ENCODE assay signal across 8 cellular contexts in genomic region chr13:21061077-21061945, GRCh38. TPM values are rescaled to one million over a fixed set of nuclear protein-coding genes. Genes with fewer than 3 reads are reported as not detected.
DNase-seq lines count a peak whose midpoint lies in the region; ATAC-seq, FAIRE-seq and TF ChIP-seq lines count a peak whose summit lies in the region.

Gene LATS2 (minus strand): TSS chr13:21061586. CDS start chr13:21046026, 15,560 bp downstream.

- FAIRE-seq in GM19239 (lab: Jason Lieb, UNC), result peak; percentile 52

- no peak within 1 kb of the TSS for H3K27ac ChIP-seq in naive thymus-derived CD4-positive, alpha-beta T cell (ENCODE audit: low read depth, low read length)

- peaks cover 14 to 68% (median 27%) of the 10 kb centered on the region in 5 donors for H3K27me3 Mint-ChIP-seq in naive thymus-derived CD4-positive, alpha-beta T cell
- peaks cover 41% of the 10 kb centered on the region for H3K27me3 Mint-ChIP-seq in stimulated activated naive CD8-positive, alpha-beta T cell treated with anti-CD3 and anti-CD28 coated beads, Interleukin-15, amount 100 ng/mL, for 72 hours

- peak within 1 kb of the TSS; percentile 72 to 90 (median 84) for H3K4me3 Mint-ChIP-seq in naive thymus-derived CD4-positive, alpha-beta T cell
- H3K4me3 Mint-ChIP-seq in stimulated activated naive CD8-positive, alpha-beta T cell treated with anti-CD3 and anti-CD28 coated beads, Interleukin-15, amount 100 ng/mL, for 72 hours, result peak within 1 kb of the TSS; percentile 84 to 87

- intact Hi-C loops in naive thymus-derived CD4-positive, alpha-beta T cell (cut with micrococcal nuclease), result no loop called here

- H3K27ac Mint-ChIP-seq in naive thymus-derived CD4-positive, alpha-beta T cell, result peak within 1 kb of the TSS in 2 of 9 donors; percentile 45 to 59
- peak within 1 kb of the TSS; percentile 48 to 69 for H3K27ac Mint-ChIP-seq in stimulated activated naive CD8-positive, alpha-beta T cell treated with anti-CD3 and anti-CD28 coated beads, Interleukin-15, amount 100 ng/mL, for 72 hours

- no peaks in the 10 kb centered on the region for H3K4me1 ChIP-seq in naive thymus-derived CD4-positive, alpha-beta T cell (ENCODE audit: control insufficient read depth in 2 of 2, insufficient read depth in 2 of 2, low read length in 2 of 2)

- CTCF ChIA-PET in naive thymus-derived CD4-positive, alpha-beta T cell (lab: Charles Lee), result no interaction called here

- peaks cover 3 to 7% (median 5%) of the 10 kb centered on the region in 7 donors for H3K4me1 Mint-ChIP-seq in naive thymus-derived CD4-positive, alpha-beta T cell
- peaks cover 6% of the 10 kb centered on the region for H3K4me1 Mint-ChIP-seq in stimulated activated naive CD8-positive, alpha-beta T cell treated with anti-CD3 and anti-CD28 coated beads, Interleukin-15, amount 100 ng/mL, for 72 hours

- peaks cover 0 to 2% (median 0%) of the 10 kb centered on the region in 11 donors for H3K9me3 Mint-ChIP-seq in naive thymus-derived CD4-positive, alpha-beta T cell
- no peaks in the 10 kb centered on the region for H3K9me3 Mint-ChIP-seq in stimulated activated naive CD8-positive, alpha-beta T cell treated with anti-CD3 and anti-CD28 coated beads, Interleukin-15, amount 100 ng/mL, for 72 hours

- ATAC-seq in HG03378 (IDR thresholded peaks at IDR 0.05; ENCODE audit: unreplicated experiment), result peak; percentile 74
- ATAC-seq in naive thymus-derived CD4-positive, alpha-beta T cell, result peak; percentile 95
- peak; percentile 85 for ATAC-seq in stimulated activated naive CD8-positive, alpha-beta T cell treated with anti-CD3 and anti-CD28 coated beads, Interleukin-15, amount 100 ng/mL, for 72 hours

- peaks cover 0 to 6% of the 10 kb centered on the region in 2 donors for H3K27me3 ChIP-seq in naive thymus-derived CD4-positive, alpha-beta T cell (ENCODE audit: control insufficient read depth in 2 of 2, insufficient read depth in 2 of 2, low read length in 2 of 2)

- peak; percentile 14 for TF ChIP-seq CTCF in fibroblast of the aortic adventitia (IDR thresholded peaks at IDR 0.05; ENCODE audit: insufficient read depth, low read length)

- peak within 1 kb of the TSS; percentile 81 for H3K4me3 ChIP-seq in fibroblast of the aortic adventitia (ENCODE audit: low read depth, low read length)
- peak within 1 kb of the TSS; percentile 57 for H3K4me3 ChIP-seq in naive thymus-derived CD4-positive, alpha-beta T cell (ENCODE audit: low read length)

- H3K36me3 ChIP-seq in naive thymus-derived CD4-positive, alpha-beta T cell (ENCODE audit: control insufficient read depth in 2 of 3, insufficient read depth in 3 of 3, low read length in 3 of 3), result no peaks in the 10 kb centered on the region

- H3K36me3 Mint-ChIP-seq in naive thymus-derived CD4-positive, alpha-beta T cell, result peaks cover 0 to 5% (median 0%) of the 10 kb centered on the region in 5 donors

- peak; percentile 94 for DNase-seq in CD1c-positive myeloid dendritic cell (ENCODE audit: extremely low spot score)
- peak; percentile 88 for DNase-seq in GM19239 (ENCODE audit: insufficient read length, low spot score)
- peak; percentile 68 for DNase-seq in activated gamma-delta T cell (lab: John Stamatoyannopoulos, UW)
- peak; percentile 94 for DNase-seq in fibroblast of the aortic adventitia (ENCODE audit: low read depth)
- DNase-seq in naive thymus-derived CD4-positive, alpha-beta T cell, result peak in 7 of 9 donors; percentile 10 to 69 (median 14)
- DNase-seq in stimulated activated naive CD8-positive, alpha-beta T cell treated with anti-CD3 and anti-CD28 coated beads, Interleukin-15, amount 100 ng/mL, for 72 hours, result peak; percentile 38 to 64

- H3K9me3 ChIP-seq in naive thymus-derived CD4-positive, alpha-beta T cell (ENCODE audit: control insufficient read depth in 2 of 3, low read length in 3 of 3), result no peaks in the 10 kb centered on the region

- POLR2A ChIA-PET in naive thymus-derived CD4-positive, alpha-beta T cell (lab: Charles Lee), result no interaction called here

TF ChIP-seq in PFSK-1, 5 proteins besides CTCF, POLR2A, EP300 and RAD21:
- TF ChIP-seq POLR2AphosphoS5 (IDR thresholded peaks at IDR 0.05; ENCODE audit: low read depth, low read length) (peak; percentile 52), SIN3A (IDR thresholded peaks at IDR 0.05; ENCODE audit: borderline replicate concordance, insufficient read depth, low read length) (no peak), TAF1 (IDR thresholded peaks at IDR 0.05; ENCODE audit: borderline replicate concordance, insufficient read depth, low read length) (0 out of 2 replicates have a peak, but pooled peaks have one; percentile 59), REST (IDR thresholded peaks at IDR 0.05; ENCODE audit: insufficient read depth in 1 of 2, low read depth in 2 of 2, low read length in 2 of 2) (no peak), FOXP2 (optimal IDR thresholded peaks at IDR 0.05; ENCODE audit: borderline replicate concordance, extremely low read depth, extremely low read length, insufficient read depth) (peak; percentile 57)

RNA-seq across cellular contexts. Expression of gene LATS2, which starts in this region (rescaled TPM):
- polyA plus RNA-seq in PFSK-1 (2012; ENCODE audit: insufficient read length, low read depth), result 13.9 TPM
- total RNA-seq in fibroblast of the aortic adventitia (ENCODE audit: low replicate concordance), result 19.3 and 24.5 TPM in 2 replicates
- 10 to 100 TPM in 1 of 5 experiments, 1 to 10 TPM in 4; 1.3 to 11.9 (median 2.3) TPM for total RNA-seq in naive thymus-derived CD4-positive, alpha-beta T cell
- polyA plus RNA-seq in naive thymus-derived CD4-positive, alpha-beta T cell, result not detected

Comparison
In these comparisons a context has a peak if more than half of its experiments do, and no peak if none do; other contexts are left out.
1. DNase-seq: peak in every context shown above with its lines; median percentile 94 in CD1c-positive myeloid dendritic cell; 94 in fibroblast of the aortic adventitia; 88 in GM19239; 68 in activated gamma-delta T cell; 51 in stimulated activated naive CD8-positive, alpha-beta T cell treated with anti-CD3 and anti-CD28 coated beads, Interleukin-15, amount 100 ng/mL, for 72 hours; 14 in naive thymus-derived CD4-positive, alpha-beta T cell.